Comparison of ENCODE assay signal across 8 cellular contexts in the genomic region with DNA sequence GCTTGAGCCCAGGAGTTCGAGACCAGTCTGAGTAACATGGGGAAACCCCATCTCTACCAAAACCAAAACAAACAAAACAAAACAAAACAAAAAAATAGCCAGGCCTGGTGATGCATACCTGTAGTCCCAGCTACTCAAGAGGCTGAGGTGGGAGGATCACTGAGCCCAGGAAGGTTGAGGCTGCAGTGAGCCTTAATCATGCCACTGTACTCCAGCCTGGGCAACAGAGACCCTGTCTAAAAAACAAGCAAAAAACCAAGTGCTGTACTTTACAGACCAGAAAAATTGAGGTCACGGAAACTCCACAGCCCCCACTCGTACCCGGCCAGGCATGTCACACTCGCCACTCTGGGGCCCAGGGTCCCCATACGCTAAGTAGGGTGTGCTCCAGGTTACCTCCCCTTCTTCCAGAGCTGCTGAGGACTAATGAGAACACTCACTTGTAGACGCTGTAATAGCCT. TPM values are rescaled to one million over a fixed set of nuclear protein-coding genes. Genes with fewer than 3 reads are reported as not detected.
A peak's percentile ranks its signal among the peaks of the same experiment; 100 is the strongest.
DNase-seq lines count a peak whose midpoint lies in the region; ATAC-seq and TF ChIP-seq lines count a peak whose summit lies in the region.

No MANE protein-coding gene starts in this region.

- H3K9me3 ChIP-seq in heart left ventricle = no peaks in the 10 kb centered on the region

- no peak for TF ChIP-seq POLR2A in heart left ventricle (IDR thresholded peaks at IDR 0.05)

- H3K4me1 ChIP-seq in heart left ventricle = peaks cover 2 to 91% (median 62%) of the 10 kb centered on the region in 12 donors

- intact Hi-C loops in heart left ventricle (cut with DNase I) (no loop called here), left cardiac atrium (cut with DNase I) (no loop called here)

- DNase-seq in heart left ventricle = no peak
- no peak for DNase-seq in left cardiac atrium
- DNase-seq in NCI-H226 = peak; percentile 33
- no peak for DNase-seq in coronary artery (ENCODE audit: low spot score)
- DNase-seq in stimulated activated CD8-positive, alpha-beta memory T cell treated with anti-CD3 and anti-CD28 coated beads, Interleukin-4, amount 100 ng/mL, for 24 hours (ENCODE audit: low read depth) = peak; percentile 48
- no peak for DNase-seq in foreskin melanocyte
- no peak for DNase-seq in D341Med (ENCODE audit: low spot score)

- H3K27me3 ChIP-seq in heart left ventricle = no peaks in the 10 kb centered on the region

- H3K36me3 ChIP-seq in heart left ventricle = peaks cover 0 to 4% (median 0%) of the 10 kb centered on the region in 9 donors

- H3K27ac ChIP-seq in heart left ventricle (peak overlapping the region in 8 of 12 donors; percentile 16 to 90 (median 56)), coronary artery (peak overlapping the region; percentile 47 to 81)

- 81 to 87% (median 82%) methylated on average over 6 to 7 of the region's 7 CpGs for WGBS in heart left ventricle, 4 donors

- TF ChIP-seq CTCF in heart left ventricle (IDR thresholded peaks at IDR 0.05) (no peak), coronary artery (IDR thresholded peaks at IDR 0.05) (no peak)

- peak in 2 of 4 donors; percentile 2 to 3 for ATAC-seq in heart left ventricle
- no peak for ATAC-seq in left cardiac atrium
- ATAC-seq in SK-N-SH treated with all-trans-retinoic acid at 6 μM for 48 hours = no peak

- H3K4me3 ChIP-seq in heart left ventricle (no peak overlapping the region), coronary artery (no peak overlapping the region)

TF ChIP-seq in SK-N-SH treated with all-trans-retinoic acid at 6 μM for 48 hours, 23 proteins besides CTCF, POLR2A, EP300 and RAD21:
- TF ChIP-seq ZC3H10 (CRISPR knock-in tag; IDR thresholded peaks at IDR 0.05) (no peak), ZNF565 (CRISPR knock-in tag; conservative IDR thresholded peaks at IDR 0.05; ENCODE audit: low read depth) (no peak), ZFP30 (CRISPR knock-in tag; IDR thresholded peaks at IDR 0.05) (no peak), TOX (CRISPR knock-in tag; IDR thresholded peaks at IDR 0.05; ENCODE audit: borderline replicate concordance) (no peak), ISL1 (CRISPR knock-in tag; IDR thresholded peaks at IDR 0.05) (no peak), GLIS3 (CRISPR knock-in tag; IDR thresholded peaks at IDR 0.05) (no peak), ARNTL (CRISPR knock-in tag; IDR thresholded peaks at IDR 0.05; ENCODE audit: borderline replicate concordance, low read depth) (no peak), BACH2 (CRISPR knock-in tag; IDR thresholded peaks at IDR 0.05; ENCODE audit: borderline replicate concordance) (no peak), OSR1 (CRISPR knock-in tag; IDR thresholded peaks at IDR 0.05) (no peak), ESRRG (CRISPR knock-in tag; IDR thresholded peaks at IDR 0.05) (no peak)
- TF ChIP-seq, protein P1, sequence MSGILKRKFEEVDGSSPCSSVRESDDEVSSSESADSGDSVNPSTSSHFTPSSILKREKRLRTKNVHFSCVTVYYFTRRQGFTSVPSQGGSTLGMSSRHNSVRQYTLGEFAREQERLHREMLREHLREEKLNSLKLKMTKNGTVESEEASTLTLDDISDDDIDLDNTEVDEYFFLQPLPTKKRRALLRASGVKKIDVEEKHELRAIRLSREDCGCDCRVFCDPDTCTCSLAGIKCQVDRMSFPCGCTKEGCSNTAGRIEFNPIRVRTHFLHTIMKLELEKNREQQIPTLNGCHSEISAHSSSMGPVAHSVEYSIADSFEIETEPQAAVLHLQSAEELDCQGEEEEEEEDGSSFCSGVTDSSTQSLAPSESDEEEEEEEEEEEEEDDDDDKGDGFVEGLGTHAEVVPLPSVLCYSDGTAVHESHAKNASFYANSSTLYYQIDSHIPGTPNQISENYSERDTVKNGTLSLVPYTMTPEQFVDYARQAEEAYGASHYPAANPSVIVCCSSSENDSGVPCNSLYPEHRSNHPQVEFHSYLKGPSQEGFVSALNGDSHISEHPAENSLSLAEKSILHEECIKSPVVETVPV (CRISPR knock-in tag; IDR thresholded peaks at IDR 0.05) = no peak
- TF ChIP-seq, protein P2, sequence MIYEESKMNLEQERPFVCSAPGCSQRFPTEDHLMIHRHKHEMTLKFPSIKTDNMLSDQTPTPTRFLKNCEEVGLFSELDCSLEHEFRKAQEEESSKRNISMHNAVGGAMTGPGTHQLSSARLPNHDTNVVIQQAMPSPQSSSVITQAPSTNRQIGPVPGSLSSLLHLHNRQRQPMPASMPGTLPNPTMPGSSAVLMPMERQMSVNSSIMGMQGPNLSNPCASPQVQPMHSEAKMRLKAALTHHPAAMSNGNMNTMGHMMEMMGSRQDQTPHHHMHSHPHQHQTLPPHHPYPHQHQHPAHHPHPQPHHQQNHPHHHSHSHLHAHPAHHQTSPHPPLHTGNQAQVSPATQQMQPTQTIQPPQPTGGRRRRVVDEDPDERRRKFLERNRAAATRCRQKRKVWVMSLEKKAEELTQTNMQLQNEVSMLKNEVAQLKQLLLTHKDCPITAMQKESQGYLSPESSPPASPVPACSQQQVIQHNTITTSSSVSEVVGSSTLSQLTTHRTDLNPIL (CRISPR knock-in tag; IDR thresholded peaks at IDR 0.05; ENCODE audit: low read depth) = no peak
- TF ChIP-seq, protein P3, sequence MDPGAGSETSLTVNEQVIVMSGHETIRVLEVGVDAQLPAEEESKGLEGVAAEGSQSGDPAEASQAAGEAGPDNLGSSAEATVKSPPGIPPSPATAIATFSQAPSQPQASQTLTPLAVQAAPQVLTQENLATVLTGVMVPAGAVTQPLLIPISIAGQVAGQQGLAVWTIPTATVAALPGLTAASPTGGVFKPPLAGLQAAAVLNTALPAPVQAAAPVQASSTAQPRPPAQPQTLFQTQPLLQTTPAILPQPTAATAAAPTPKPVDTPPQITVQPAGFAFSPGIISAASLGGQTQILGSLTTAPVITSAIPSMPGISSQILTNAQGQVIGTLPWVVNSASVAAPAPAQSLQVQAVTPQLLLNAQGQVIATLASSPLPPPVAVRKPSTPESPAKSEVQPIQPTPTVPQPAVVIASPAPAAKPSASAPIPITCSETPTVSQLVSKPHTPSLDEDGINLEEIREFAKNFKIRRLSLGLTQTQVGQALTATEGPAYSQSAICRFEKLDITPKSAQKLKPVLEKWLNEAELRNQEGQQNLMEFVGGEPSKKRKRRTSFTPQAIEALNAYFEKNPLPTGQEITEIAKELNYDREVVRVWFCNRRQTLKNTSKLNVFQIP (CRISPR knock-in tag; IDR thresholded peaks at IDR 0.05; ENCODE audit: borderline replicate concordance, low read depth) = no peak

RNA-seq across cellular contexts. Expression of a gene that starts 22.9 kb away (rescaled TPM):
- total RNA-seq in heart left ventricle (100 to 1,000 TPM in 8 of 9 donors, 10 to 100 TPM in 1; 87.0 to 253 (median 159) TPM), left cardiac atrium (100 to 1,000 TPM in 1 of 2 donors, 10 to 100 TPM in 1; 81.4 to 102 TPM)
- 100 to 1,000 TPM in 1 of 2 donors, 10 to 100 TPM in 1; 56.0 to 142 TPM for polyA plus RNA-seq in heart left ventricle

Comparison
In these comparisons a context has a peak if more than half of its experiments do, and no peak if none do; other contexts are left out.
1. DNase-seq: peak in NCI-H226 (single experiment) and stimulated activated CD8-positive, alpha-beta memory T cell treated with anti-CD3 and anti-CD28 coated beads, Interleukin-4, amount 100 ng/mL, for 24 hours (single experiment); none in heart left ventricle (0 of 5), left cardiac atrium (single experiment), coronary artery (single experiment), foreskin melanocyte (single experiment) and D341Med (single experiment).